ENCODE assay signal across 23 cellular contexts in the genomic region with DNA sequence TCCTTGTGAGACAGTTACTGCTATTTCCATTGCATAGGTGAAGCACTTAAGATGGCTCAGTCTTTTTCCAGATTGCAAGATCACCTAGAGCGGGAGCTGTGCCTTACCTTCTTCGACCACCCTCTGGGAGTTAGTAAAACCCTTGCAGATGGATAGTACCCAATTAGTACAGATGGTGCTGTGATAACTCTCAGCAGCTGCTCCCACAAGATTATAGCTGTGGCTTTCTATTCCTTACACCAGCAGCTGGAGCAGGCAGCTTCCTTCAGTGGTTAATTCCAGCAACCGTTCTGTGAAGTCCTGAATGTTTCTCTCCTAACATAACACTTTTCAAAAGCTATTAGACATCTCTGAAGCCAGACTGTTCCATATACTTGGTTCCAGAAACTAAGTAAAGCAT.
"Had no signal": no experiment of that assay in that cellular context is flagged by ENCODE, and none has a peak within 500 bp of the region (broad histone marks: within the 10 kb centered on the region; RNA-seq: fewer than 3 reads in every experiment).

No MANE protein-coding gene starts in this region.

- H3K27me3 ChIP-seq: right atrium auricular region, suprapubic skin, transverse colon, upper lobe of right lung, uterus had no signal

- DNase-seq: dorsolateral prefrontal cortex; effector CD4-positive, alpha-beta T cell; head of caudate nucleus; kidney; mucosa of descending colon; naive thymus-derived CD8-positive, alpha-beta T cell; nephron progenitor cell; nucleus accumbens; stimulated activated CD4-positive, alpha-beta T cell treated with anti-CD3 and anti-CD28 coated beads, Interleukin-12 subunit alpha, Interleukin-12 subunit beta, amount 100 ng/mL, for 4 hours; stimulated activated CD4-positive, alpha-beta T cell treated with anti-CD3 and anti-CD28 coated beads, Interleukin-1b, Interleukin-23, amount 100 ng/mL, for 48 hours; stimulated activated CD4-positive, alpha-beta T cell treated with anti-CD3 and anti-CD28 coated beads, Interleukin-4, amount 100 ng/mL, for 1 hour; stimulated activated CD8-positive, alpha-beta memory T cell treated with anti-CD3 and anti-CD28 coated beads, Interleukin-4, amount 100 ng/mL, for 48 hours; stimulated activated naive CD4-positive, alpha-beta T cell; stimulated activated naive CD8-positive, alpha-beta T cell treated with anti-CD3 and anti-CD28 coated beads, Interleukin-15, amount 100 ng/mL, for 72 hours; transverse colon; upper lobe of right lung; uterus had no signal

- H3K36me3 ChIP-seq: prostate gland, right atrium auricular region, suprapubic skin, transverse colon, upper lobe of right lung, uterus had no signal

- H3K4me1 ChIP-seq: prostate gland, right atrium auricular region, suprapubic skin, transverse colon, upper lobe of right lung, uterus had no signal

- H3K4me2 ChIP-seq: smooth muscle cell had no signal

- ATAC-seq: left lobe of liver; mucosa of descending colon; naive thymus-derived CD8-positive, alpha-beta T cell; stimulated activated naive CD8-positive, alpha-beta T cell treated with anti-CD3 and anti-CD28 coated beads, Interleukin-15, amount 100 ng/mL, for 72 hours; upper lobe of right lung had no signal

- H3K9me3 ChIP-seq: mucosa of descending colon, prostate gland, right atrium auricular region, transverse colon, upper lobe of right lung, uterus had no signal

- H3K4me3 ChIP-seq: dorsolateral prefrontal cortex, lung, mucosa of descending colon, prostate gland, right atrium auricular region, smooth muscle cell, suprapubic skin, transverse colon, upper lobe of right lung, uterus had no signal

- H3K27ac ChIP-seq: dorsolateral prefrontal cortex, prostate gland, right atrium auricular region, suprapubic skin, transverse colon, upper lobe of right lung, uterus had no signal
